In the genomic region with DNA sequence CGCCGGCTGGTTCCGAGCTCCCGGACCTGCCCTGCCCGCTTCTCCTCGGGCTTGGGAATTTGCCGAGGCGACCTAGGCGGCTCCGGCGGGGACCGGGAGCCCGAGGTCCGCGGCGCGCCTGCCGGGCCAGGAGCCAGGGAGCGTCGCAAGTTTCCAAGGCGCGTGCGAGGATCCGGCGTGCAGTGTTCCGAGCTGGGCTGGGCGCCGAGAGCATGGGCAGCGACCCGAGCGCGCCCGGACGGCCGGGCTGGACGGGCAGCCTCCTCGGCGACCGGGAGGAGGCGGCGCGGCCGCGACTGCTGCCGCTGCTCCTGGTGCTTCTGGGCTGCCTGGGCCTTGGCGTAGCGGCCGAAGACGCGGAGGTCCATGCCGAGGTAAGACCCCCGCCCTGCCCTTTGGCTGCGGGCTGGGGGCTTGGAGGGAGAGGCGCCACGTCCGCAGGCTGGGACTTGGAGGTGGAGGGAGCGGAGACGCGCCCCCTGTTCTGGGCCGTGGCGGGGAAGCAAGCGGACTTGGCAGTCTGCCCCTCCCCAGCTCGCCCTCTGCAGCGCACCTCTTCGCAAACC, we compare ENCODE assay signal across 8 cellular contexts. TPM values are rescaled to one million over a fixed set of nuclear protein-coding genes. Genes with fewer than 3 reads are reported as not detected.
DNase-seq lines count a peak whose midpoint lies in the region; ATAC-seq and TF ChIP-seq lines count a peak whose summit lies in the region.

No MANE protein-coding gene starts in this region.

- TF ChIP-seq CTCF in GM06990 (IDR thresholded peaks at IDR 0.05; ENCODE audit: insufficient read depth, low read length, poor library complexity, severe bottlenecking) (no peak), VCaP (conservative IDR thresholded peaks at IDR 0.05) (no peak)

- H3K36me3 Mint-ChIP-seq in naive B cell = no peaks in the 10 kb centered on the region

- peak overlapping the region; percentile 24 to 78 (median 58) for H3K4me3 Mint-ChIP-seq in naive B cell

- peak; percentile 40 for DNase-seq in GM06990 (ENCODE audit: extremely low read depth, insufficient read length)
- DNase-seq in naive B cell = no peak
- no peak for DNase-seq in NK-92 (lab: John Stamatoyannopoulos, UW; ENCODE audit: unreplicated experiment)

- H3K27me3 ChIP-seq in GM06990 (replicated peaks; ENCODE audit: control insufficient read depth, insufficient read depth, low read length) = no peaks in the 10 kb centered on the region; the same call in 1 of the 2 replicates

- H3K27me3 Mint-ChIP-seq in naive B cell = peaks cover 16 to 50% (median 34%) of the 10 kb centered on the region in 3 donors

- H3K4me1 Mint-ChIP-seq in naive B cell = peaks cover 10 to 11% (median 10%) of the 10 kb centered on the region in 3 donors

- peak; percentile 19 for ATAC-seq in HG02884 (IDR thresholded peaks at IDR 0.05; ENCODE audit: unreplicated experiment)
- peak; percentile 18 for ATAC-seq in esophagus mucosa
- ATAC-seq in naive B cell (ENCODE audit: low read depth in 2 of 2) = peak; percentile 23 to 27
- no peak for ATAC-seq in HG03565 (IDR thresholded peaks at IDR 0.05; ENCODE audit: unreplicated experiment)
- ATAC-seq in HG02798 (IDR thresholded peaks at IDR 0.05; ENCODE audit: poor library complexity, unreplicated experiment) = no peak

- H3K27ac Mint-ChIP-seq in naive B cell = no peak overlapping the region

- peak overlapping the region; percentile 84 for H3K27ac ChIP-seq in VCaP

- H3K4me3 ChIP-seq in GM06990 (replicated peaks; ENCODE audit: low read depth, low read length) = peak overlapping the region; percentile 64

- no peaks in the 10 kb centered on the region for H3K36me3 ChIP-seq in GM06990 (ENCODE audit: control insufficient read depth, insufficient read depth, low read length)

- H3K9me3 Mint-ChIP-seq in naive B cell = no peaks in the 10 kb centered on the region

RNA-seq across cellular contexts. Expression of gene MMP15, which starts 0.7 kb away (rescaled TPM):
- total RNA-seq in esophagus mucosa = 4.6 TPM
- polyA plus RNA-seq in naive B cell (ENCODE audit: low read depth in 6 of 6) = not detected

RNA-seq across cellular contexts. Expression of gene USB1, which starts 25.0 kb away (rescaled TPM):
- total RNA-seq in esophagus mucosa = 26.3 TPM
- 10 to 100 TPM; 19.8 to 30.5 (median 25.8) TPM for polyA plus RNA-seq in naive B cell (ENCODE audit: low read depth in 6 of 6)

RNA-seq across cellular contexts. Expression of gene ZNF319, which starts 25.8 kb away (rescaled TPM):
- total RNA-seq in esophagus mucosa = 5.1 TPM
- polyA plus RNA-seq in naive B cell (ENCODE audit: low read depth in 6 of 6) = 10 to 100 TPM in 1 of 6 donors, 1 to 10 TPM in 5; 3.1 to 10.7 (median 6.0) TPM

RNA-seq across cellular contexts. Expression of gene CNGB1, which starts 55.3 kb away (rescaled TPM):
- total RNA-seq in esophagus mucosa = 0.32 TPM
- polyA plus RNA-seq in naive B cell (ENCODE audit: low read depth in 6 of 6) = not detected

Comparison
In these comparisons a context has a peak if more than half of its experiments do, and no peak if none do; other contexts are left out.
1. ATAC-seq: peak in HG02884 (single experiment), esophagus mucosa (single experiment) and naive B cell (2 of 2); none in HG03565 (single experiment) and HG02798 (single experiment).